In genomic region chr5:138491669-138492551, GRCh38 we compare ENCODE assay signal across 8 cellular contexts. TPM values are rescaled to one million over a fixed set of nuclear protein-coding genes. Genes with fewer than 3 reads are reported as not detected.
DNase-seq lines count a peak whose midpoint lies in the region; ATAC-seq and TF ChIP-seq lines count a peak whose summit lies in the region.

No MANE protein-coding gene starts in this region.

- intact Hi-C loops in CD8-positive, alpha-beta T cell (cut with DNase I, micrococcal nuclease): loop anchor here (1.0 kb wide), 3 partner anchors 27 to 83 kb away; partner anchors contain the start of genes EGR1 (in 2 of the 2), ETF1 (in 1 of the 2) and HSPA9 (in 1 of the 2)
- intact Hi-C loops in esophagus muscularis mucosa (cut with DNase I): no loop called here

- TF ChIP-seq EP300 in esophagus muscularis mucosa (IDR thresholded peaks at IDR 0.05): no peak

- no peak overlapping the region for H3K27ac ChIP-seq in CD8-positive, alpha-beta T cell (ENCODE audit: low read depth, low read length)
- no peak overlapping the region for H3K27ac ChIP-seq in OCI-LY3 (ENCODE audit: low read length)
- peak overlapping the region; percentile 74 to 88 (median 78) for H3K27ac ChIP-seq in esophagus muscularis mucosa (replicated peaks in 1 of 4)

- no peaks in the 10 kb centered on the region for H3K9me3 Mint-ChIP-seq in CD8-positive, alpha-beta T cell
- H3K9me3 Mint-ChIP-seq in activated T-cell treated with anti-CD3 and anti-CD28 coated beads, Interleukin-2, amount 50 U/mL, for 4 hours: no peaks in the 10 kb centered on the region

- no peak for TF ChIP-seq POLR2A in esophagus muscularis mucosa (IDR thresholded peaks at IDR 0.05; ENCODE audit: low read depth)

- H3K27me3 ChIP-seq in CD8-positive, alpha-beta T cell (ENCODE audit: insufficient read depth, low read length): no peaks in the 10 kb centered on the region
- H3K27me3 ChIP-seq in OCI-LY3 (ENCODE audit: low read depth, low read length) (peaks cover 17% of the 10 kb centered on the region), esophagus muscularis mucosa (peaks cover 0 to 10% (median 0%) of the 10 kb centered on the region in 4 donors)

- no peak overlapping the region for H2AFZ ChIP-seq in OCI-LY3 (ENCODE audit: low read depth, low read length)

- H3K9ac ChIP-seq in OCI-LY3 (ENCODE audit: low read length): no peak overlapping the region

- POLR2A ChIA-PET in CD8-positive, alpha-beta T cell (lab: Charles Lee): interaction anchor here (1.8 kb wide), 1 partner anchor 27 kb away, joined by 13 read pairs; the partner anchor contains the start of gene EGR1

- under 1% methylated on average over 23 of the region's 93 CpGs for WGBS in esophagus muscularis mucosa

- H3K4me2 ChIP-seq in OCI-LY3 (ENCODE audit: low read length): peak overlapping the region; percentile 62

- peaks cover 18% of the 10 kb centered on the region for H3K27me3 Mint-ChIP-seq in CD8-positive, alpha-beta T cell (ENCODE audit: low read depth)
- peaks cover 23% of the 10 kb centered on the region for H3K27me3 Mint-ChIP-seq in activated T-cell treated with anti-CD3 and anti-CD28 coated beads, Interleukin-2, amount 50 U/mL, for 4 hours (ENCODE audit: low read depth)

- DNase-seq in CD8-positive, alpha-beta T cell: peak; percentile 72 to 87 (median 80)
- DNase-seq in HPDE6-E6E7 (ENCODE audit: extremely low spot score): peak; percentile 75
- peak; percentile 78 for DNase-seq in activated T-cell treated with anti-CD3 and anti-CD28 coated beads, Interleukin-2, amount 50 U/mL, for 4 hours
- peak; percentile 95 for DNase-seq in esophagus muscularis mucosa (ENCODE audit: extremely low spot score)
- peak; percentile 93 for DNase-seq in myocyte (ENCODE audit: low read depth)
- peak; percentile 63 for DNase-seq in stimulated activated CD8-positive, alpha-beta memory T cell treated with anti-CD3 and anti-CD28 coated beads, Interleukin-7, amount 100 ng/mL, for 24 hours (ENCODE audit: low read depth)

- H3K4me1 Mint-ChIP-seq in CD8-positive, alpha-beta T cell (ENCODE audit: low read depth): peaks cover 16% of the 10 kb centered on the region
- peaks cover 13% of the 10 kb centered on the region for H3K4me1 Mint-ChIP-seq in activated T-cell treated with anti-CD3 and anti-CD28 coated beads, Interleukin-2, amount 50 U/mL, for 4 hours (ENCODE audit: low read depth)

- H3K36me3 Mint-ChIP-seq in CD8-positive, alpha-beta T cell: no peaks in the 10 kb centered on the region
- no peaks in the 10 kb centered on the region for H3K36me3 Mint-ChIP-seq in activated T-cell treated with anti-CD3 and anti-CD28 coated beads, Interleukin-2, amount 50 U/mL, for 4 hours (ENCODE audit: insufficient read depth)

- TF ChIP-seq CTCF in CD8-positive, alpha-beta T cell (IDR thresholded peaks at IDR 0.05): no peak
- TF ChIP-seq CTCF in OCI-LY3 (IDR thresholded peaks at IDR 0.05; ENCODE audit: low read depth, low read length): no peak
- no peak for TF ChIP-seq CTCF in esophagus muscularis mucosa (IDR thresholded peaks at IDR 0.05)

- no peaks in the 10 kb centered on the region for H3K9me3 ChIP-seq in CD8-positive, alpha-beta T cell (ENCODE audit: low read length)
- H3K9me3 ChIP-seq in OCI-LY3 (ENCODE audit: insufficient read depth, low read length): no peaks in the 10 kb centered on the region
- H3K9me3 ChIP-seq in esophagus muscularis mucosa: no peaks in the 10 kb centered on the region

- peak overlapping the region; percentile 42 for H3K4me3 ChIP-seq in CD8-positive, alpha-beta T cell (ENCODE audit: low read depth, low read length)
- H3K4me3 ChIP-seq in OCI-LY3 (ENCODE audit: low read length) (peak overlapping the region; percentile 68), esophagus muscularis mucosa (peak overlapping the region; percentile 57 to 71 (median 68))

- H3K36me3 ChIP-seq in CD8-positive, alpha-beta T cell (ENCODE audit: insufficient read depth, low read length): no peaks in the 10 kb centered on the region
- H3K36me3 ChIP-seq in OCI-LY3 (replicated peaks; ENCODE audit: low read depth, low read length) (no peaks in the 10 kb centered on the region), esophagus muscularis mucosa (no peaks in the 10 kb centered on the region)

- CTCF ChIA-PET in CD8-positive, alpha-beta T cell (lab: Charles Lee): interaction anchor here (1.3 to 2.4 kb wide), 3 partner anchors 12 to 42 kb away, joined by 7 to 16 read pairs (median 12); partner anchors contain the start of gene EGR1

- no peak overlapping the region for H3K27ac Mint-ChIP-seq in CD8-positive, alpha-beta T cell

- ATAC-seq in CD8-positive, alpha-beta T cell: peak; percentile 98
- ATAC-seq in GM19468 (IDR thresholded peaks at IDR 0.05; ENCODE audit: extremely low read depth, unreplicated experiment): peak; percentile 97
- peak; percentile 99 for ATAC-seq in activated T-cell treated with anti-CD3 and anti-CD28 coated beads, Interleukin-2, amount 50 U/mL, for 4 hours

- no peaks in the 10 kb centered on the region for H3K79me2 ChIP-seq in OCI-LY3 (ENCODE audit: low read length)

- H4K20me1 ChIP-seq in OCI-LY3 (ENCODE audit: insufficient read depth, low read length): no peaks in the 10 kb centered on the region

- peaks cover 19% of the 10 kb centered on the region for H3K4me1 ChIP-seq in CD8-positive, alpha-beta T cell (ENCODE audit: insufficient read depth, low read length)
- H3K4me1 ChIP-seq in OCI-LY3 (ENCODE audit: low read length) (no peaks in the 10 kb centered on the region), esophagus muscularis mucosa (peaks cover 24 to 29% (median 27%) of the 10 kb centered on the region in 4 donors)

- H3K4me3 Mint-ChIP-seq in CD8-positive, alpha-beta T cell: peak overlapping the region; percentile 93
- peak overlapping the region; percentile 81 for H3K4me3 Mint-ChIP-seq in activated T-cell treated with anti-CD3 and anti-CD28 coated beads, Interleukin-2, amount 50 U/mL, for 4 hours

RNA-seq across cellular contexts. Expression of gene EGR1, which starts 26.6 kb away (rescaled TPM):
- total RNA-seq in CD8-positive, alpha-beta T cell: 10 to 100 TPM; 12.1 to 12.7 TPM
- total RNA-seq in activated T-cell treated with anti-CD3 and anti-CD28 coated beads, Interleukin-2, amount 50 U/mL, for 4 hours: 10 to 100 TPM; 18.9 to 26.4 (median 20.0) TPM
- 100 to 1,000 TPM in 1 of 4 donors, 10 to 100 TPM in 2, 1 to 10 TPM in 1; 9.6 to 138 (median 13.5) TPM for total RNA-seq in esophagus muscularis mucosa
- total RNA-seq in myocyte: 6.2 and 8.1 TPM in 2 replicates
- 39.1 TPM for polyA plus RNA-seq in myocyte (2012)

RNA-seq across cellular contexts. Expression of gene ETF1, which starts 51.1 kb away (rescaled TPM):
- total RNA-seq in CD8-positive, alpha-beta T cell: 100 to 1,000 TPM; 241 to 247 TPM
- 100 to 1,000 TPM; 261 to 279 (median 270) TPM for total RNA-seq in activated T-cell treated with anti-CD3 and anti-CD28 coated beads, Interleukin-2, amount 50 U/mL, for 4 hours
- total RNA-seq in esophagus muscularis mucosa (100 to 1,000 TPM in 3 of 4 donors, 10 to 100 TPM in 1; 90.5 to 154 (median 111) TPM), myocyte (115 and 121 TPM in 2 replicates)
- 67.3 TPM for polyA plus RNA-seq in myocyte (2012)

RNA-seq across cellular contexts. Expression of gene REEP2, which starts 53.1 kb away (rescaled TPM):
- total RNA-seq in CD8-positive, alpha-beta T cell: under 1 TPM in 1 of 2 experiments, not detected in 1; 0.19 TPM
- 1 to 10 TPM; 1.3 to 1.8 (median 1.7) TPM for total RNA-seq in activated T-cell treated with anti-CD3 and anti-CD28 coated beads, Interleukin-2, amount 50 U/mL, for 4 hours
- total RNA-seq in esophagus muscularis mucosa: 10 to 100 TPM; 24.5 to 55.9 (median 33.6) TPM
- total RNA-seq in myocyte: 6.4 and 9.1 TPM in 2 replicates
- polyA plus RNA-seq in myocyte (2012): 29.8 TPM

Comparison
In these comparisons a context has a peak if more than half of its experiments do, and no peak if none do; other contexts are left out.
1. H3K27ac ChIP-seq: peak in esophagus muscularis mucosa (4 of 4); none in CD8-positive, alpha-beta T cell (single experiment) and OCI-LY3 (single experiment).
2. Peak in every context shown above with its lines, with median percentiles within 50 percentile points of each other: ATAC-seq, DNase-seq and H3K4me3 ChIP-seq.